Comparison of ENCODE assay signal across 1 cellular context in the genomic region with DNA sequence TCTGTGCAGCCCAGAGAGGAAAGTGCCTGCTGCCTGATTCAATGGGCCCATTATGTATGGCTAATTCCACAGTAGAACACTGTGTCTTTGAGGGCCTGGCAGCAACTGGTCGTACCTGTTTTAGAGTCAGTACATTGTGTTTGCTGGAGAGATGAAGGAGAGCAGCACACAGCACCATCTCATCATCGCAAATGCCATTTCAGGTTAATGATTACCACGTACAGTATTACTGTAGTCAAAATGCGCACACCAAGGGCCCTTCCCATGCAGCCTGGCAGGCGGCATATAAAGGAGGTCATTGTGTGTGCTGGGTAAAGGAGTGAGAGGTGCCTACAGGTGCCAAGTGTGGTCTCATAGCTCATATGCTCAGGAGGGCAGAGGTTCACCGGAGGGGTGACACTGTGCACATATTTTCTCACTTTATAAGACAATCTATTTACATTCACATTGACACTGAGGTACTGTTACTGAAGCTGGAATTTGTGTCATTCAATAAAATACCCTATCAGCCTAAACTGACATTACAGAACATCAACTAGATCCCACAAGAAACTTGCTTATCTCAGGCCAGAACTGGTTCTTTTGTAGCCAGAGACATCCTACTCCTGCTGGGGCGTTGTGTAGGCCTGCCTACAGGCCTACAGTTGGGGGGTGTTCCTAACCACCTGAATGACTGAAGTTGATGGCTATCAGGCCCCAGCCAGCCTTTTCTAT.
TF ChIP-seq lines count a peak whose summit lies in the region.

No MANE protein-coding gene starts in this region.

TF ChIP-seq in HepG2, 621 proteins besides CTCF, POLR2A, EP300 and RAD21 (continued from another document):
- TF ChIP-seq, protein P1, sequence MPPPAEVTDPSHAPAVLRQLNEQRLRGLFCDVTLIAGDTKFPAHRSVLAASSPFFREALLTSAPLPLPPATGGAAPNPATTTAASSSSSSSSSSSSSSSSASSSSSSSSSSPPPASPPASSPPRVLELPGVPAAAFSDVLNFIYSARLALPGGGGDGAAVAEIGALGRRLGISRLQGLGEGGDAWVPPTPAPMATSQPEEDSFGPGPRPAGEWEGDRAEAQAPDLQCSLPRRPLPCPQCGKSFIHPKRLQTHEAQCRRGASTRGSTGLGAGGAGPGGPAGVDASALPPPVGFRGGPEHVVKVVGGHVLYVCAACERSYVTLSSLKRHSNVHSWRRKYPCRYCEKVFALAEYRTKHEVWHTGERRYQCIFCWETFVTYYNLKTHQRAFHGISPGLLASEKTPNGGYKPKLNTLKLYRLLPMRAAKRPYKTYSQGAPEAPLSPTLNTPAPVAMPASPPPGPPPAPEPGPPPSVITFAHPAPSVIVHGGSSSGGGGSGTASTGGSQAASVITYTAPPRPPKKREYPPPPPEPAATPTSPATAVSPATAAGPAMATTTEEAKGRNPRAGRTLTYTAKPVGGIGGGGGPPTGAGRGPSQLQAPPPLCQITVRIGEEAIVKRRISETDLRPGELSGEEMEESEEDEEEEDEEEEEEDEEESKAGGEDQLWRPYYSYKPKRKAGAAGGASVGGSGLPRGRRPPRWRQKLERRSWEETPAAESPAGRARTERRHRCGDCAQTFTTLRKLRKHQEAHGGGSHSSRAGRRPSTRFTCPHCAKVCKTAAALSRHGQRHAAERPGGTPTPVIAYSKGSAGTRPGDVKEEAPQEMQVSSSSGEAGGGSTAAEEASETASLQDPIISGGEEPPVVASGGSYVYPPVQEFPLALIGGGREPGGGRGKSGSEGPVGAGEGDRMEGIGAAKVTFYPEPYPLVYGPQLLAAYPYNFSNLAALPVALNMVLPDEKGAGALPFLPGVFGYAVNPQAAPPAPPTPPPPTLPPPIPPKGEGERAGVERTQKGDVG (CRISPR knock-in tag; IDR thresholded peaks at IDR 0.05; ENCODE audit: borderline replicate concordance): peak; percentile 41; the same call in 1 of the 2 replicates
- TF ChIP-seq PHF5A (CRISPR knock-in tag; IDR thresholded peaks at IDR 0.05; ENCODE audit: low read depth, unreplicated experiment): peak; percentile 40
- peak; percentile 80 for TF ChIP-seq POLR2G (IDR thresholded peaks at IDR 0.05; ENCODE audit: low read depth, low read length)
- TF ChIP-seq, protein P2, sequence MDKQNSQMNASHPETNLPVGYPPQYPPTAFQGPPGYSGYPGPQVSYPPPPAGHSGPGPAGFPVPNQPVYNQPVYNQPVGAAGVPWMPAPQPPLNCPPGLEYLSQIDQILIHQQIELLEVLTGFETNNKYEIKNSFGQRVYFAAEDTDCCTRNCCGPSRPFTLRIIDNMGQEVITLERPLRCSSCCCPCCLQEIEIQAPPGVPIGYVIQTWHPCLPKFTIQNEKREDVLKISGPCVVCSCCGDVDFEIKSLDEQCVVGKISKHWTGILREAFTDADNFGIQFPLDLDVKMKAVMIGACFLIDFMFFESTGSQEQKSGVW (CRISPR knock-in tag; IDR thresholded peaks at IDR 0.05; ENCODE audit: borderline replicate concordance): no peak
- TF ChIP-seq, protein P3, sequence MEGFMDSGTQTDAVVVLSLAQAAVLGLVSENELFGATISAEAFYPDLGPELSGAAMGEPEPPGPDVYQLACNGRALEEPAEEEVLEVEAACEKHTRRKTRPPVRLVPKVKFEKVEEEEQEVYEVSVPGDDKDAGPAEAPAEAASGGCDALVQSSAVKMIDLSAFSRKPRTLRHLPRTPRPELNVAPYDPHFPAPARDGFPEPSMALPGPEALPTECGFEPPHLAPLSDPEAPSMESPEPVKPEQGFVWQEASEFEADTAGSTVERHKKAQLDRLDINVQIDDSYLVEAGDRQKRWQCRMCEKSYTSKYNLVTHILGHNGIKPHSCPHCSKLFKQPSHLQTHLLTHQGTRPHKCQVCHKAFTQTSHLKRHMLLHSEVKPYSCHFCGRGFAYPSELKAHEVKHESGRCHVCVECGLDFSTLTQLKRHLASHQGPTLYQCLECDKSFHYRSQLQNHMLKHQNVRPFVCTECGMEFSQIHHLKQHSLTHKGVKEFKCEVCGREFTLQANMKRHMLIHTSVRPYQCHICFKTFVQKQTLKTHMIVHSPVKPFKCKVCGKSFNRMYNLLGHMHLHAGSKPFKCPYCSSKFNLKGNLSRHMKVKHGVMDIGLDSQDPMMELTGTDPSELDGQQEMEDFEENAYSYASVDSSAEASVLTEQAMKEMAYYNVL (CRISPR knock-in tag; IDR thresholded peaks at IDR 0.05; ENCODE audit: borderline replicate concordance): 0 out of 2 replicates have a peak, but pooled peaks have one; percentile 32
- TF ChIP-seq, protein P4, sequence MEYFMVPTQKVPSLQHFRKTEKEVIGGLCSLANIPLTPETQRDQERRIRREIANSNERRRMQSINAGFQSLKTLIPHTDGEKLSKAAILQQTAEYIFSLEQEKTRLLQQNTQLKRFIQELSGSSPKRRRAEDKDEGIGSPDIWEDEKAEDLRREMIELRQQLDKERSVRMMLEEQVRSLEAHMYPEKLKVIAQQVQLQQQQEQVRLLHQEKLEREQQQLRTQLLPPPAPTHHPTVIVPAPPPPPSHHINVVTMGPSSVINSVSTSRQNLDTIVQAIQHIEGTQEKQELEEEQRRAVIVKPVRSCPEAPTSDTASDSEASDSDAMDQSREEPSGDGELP (IDR thresholded peaks at IDR 0.05; ENCODE audit: borderline replicate concordance, low read depth): no peak
- TF ChIP-seq, protein P5, sequence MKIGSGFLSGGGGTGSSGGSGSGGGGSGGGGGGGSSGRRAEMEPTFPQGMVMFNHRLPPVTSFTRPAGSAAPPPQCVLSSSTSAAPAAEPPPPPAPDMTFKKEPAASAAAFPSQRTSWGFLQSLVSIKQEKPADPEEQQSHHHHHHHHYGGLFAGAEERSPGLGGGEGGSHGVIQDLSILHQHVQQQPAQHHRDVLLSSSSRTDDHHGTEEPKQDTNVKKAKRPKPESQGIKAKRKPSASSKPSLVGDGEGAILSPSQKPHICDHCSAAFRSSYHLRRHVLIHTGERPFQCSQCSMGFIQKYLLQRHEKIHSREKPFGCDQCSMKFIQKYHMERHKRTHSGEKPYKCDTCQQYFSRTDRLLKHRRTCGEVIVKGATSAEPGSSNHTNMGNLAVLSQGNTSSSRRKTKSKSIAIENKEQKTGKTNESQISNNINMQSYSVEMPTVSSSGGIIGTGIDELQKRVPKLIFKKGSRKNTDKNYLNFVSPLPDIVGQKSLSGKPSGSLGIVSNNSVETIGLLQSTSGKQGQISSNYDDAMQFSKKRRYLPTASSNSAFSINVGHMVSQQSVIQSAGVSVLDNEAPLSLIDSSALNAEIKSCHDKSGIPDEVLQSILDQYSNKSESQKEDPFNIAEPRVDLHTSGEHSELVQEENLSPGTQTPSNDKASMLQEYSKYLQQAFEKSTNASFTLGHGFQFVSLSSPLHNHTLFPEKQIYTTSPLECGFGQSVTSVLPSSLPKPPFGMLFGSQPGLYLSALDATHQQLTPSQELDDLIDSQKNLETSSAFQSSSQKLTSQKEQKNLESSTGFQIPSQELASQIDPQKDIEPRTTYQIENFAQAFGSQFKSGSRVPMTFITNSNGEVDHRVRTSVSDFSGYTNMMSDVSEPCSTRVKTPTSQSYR (CRISPR knock-in tag; IDR thresholded peaks at IDR 0.05; ENCODE audit: borderline replicate concordance): 0 out of 2 replicates have a peak, but pooled peaks have one; percentile 5
- TF ChIP-seq EHMT2 (IDR thresholded peaks at IDR 0.05; ENCODE audit: borderline replicate concordance, low read depth, low read length): peak; percentile 65; the same call in 1 of the 2 replicates
- peak; percentile 75 for TF ChIP-seq PITX1 (CRISPR knock-in tag; IDR thresholded peaks at IDR 0.05)
- TF ChIP-seq ZNF879 (CRISPR knock-in tag; IDR thresholded peaks at IDR 0.05): 0 out of 2 replicates have a peak, but pooled peaks have one; percentile 31
- TF ChIP-seq ZNF317 (CRISPR knock-in tag; IDR thresholded peaks at IDR 0.05): 0 out of 2 replicates have a peak, but pooled peaks have one; percentile 43
- TF ChIP-seq, protein P6, sequence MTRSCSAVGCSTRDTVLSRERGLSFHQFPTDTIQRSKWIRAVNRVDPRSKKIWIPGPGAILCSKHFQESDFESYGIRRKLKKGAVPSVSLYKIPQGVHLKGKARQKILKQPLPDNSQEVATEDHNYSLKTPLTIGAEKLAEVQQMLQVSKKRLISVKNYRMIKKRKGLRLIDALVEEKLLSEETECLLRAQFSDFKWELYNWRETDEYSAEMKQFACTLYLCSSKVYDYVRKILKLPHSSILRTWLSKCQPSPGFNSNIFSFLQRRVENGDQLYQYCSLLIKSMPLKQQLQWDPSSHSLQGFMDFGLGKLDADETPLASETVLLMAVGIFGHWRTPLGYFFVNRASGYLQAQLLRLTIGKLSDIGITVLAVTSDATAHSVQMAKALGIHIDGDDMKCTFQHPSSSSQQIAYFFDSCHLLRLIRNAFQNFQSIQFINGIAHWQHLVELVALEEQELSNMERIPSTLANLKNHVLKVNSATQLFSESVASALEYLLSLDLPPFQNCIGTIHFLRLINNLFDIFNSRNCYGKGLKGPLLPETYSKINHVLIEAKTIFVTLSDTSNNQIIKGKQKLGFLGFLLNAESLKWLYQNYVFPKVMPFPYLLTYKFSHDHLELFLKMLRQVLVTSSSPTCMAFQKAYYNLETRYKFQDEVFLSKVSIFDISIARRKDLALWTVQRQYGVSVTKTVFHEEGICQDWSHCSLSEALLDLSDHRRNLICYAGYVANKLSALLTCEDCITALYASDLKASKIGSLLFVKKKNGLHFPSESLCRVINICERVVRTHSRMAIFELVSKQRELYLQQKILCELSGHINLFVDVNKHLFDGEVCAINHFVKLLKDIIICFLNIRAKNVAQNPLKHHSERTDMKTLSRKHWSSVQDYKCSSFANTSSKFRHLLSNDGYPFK (CRISPR knock-in tag; IDR thresholded peaks at IDR 0.05; ENCODE audit: borderline replicate concordance): peak; percentile 51; the same call in 1 of the 2 replicates
- peak; percentile 31; the same call in 1 of the 2 replicates for TF ChIP-seq SMAD3 (CRISPR knock-in tag; IDR thresholded peaks at IDR 0.05)
- TF ChIP-seq POLR2AphosphoS5 (IDR thresholded peaks at IDR 0.05; ENCODE audit: low read depth, low read length): peak; percentile 40; the same call in 1 of the 2 replicates
- TF ChIP-seq, protein P7, sequence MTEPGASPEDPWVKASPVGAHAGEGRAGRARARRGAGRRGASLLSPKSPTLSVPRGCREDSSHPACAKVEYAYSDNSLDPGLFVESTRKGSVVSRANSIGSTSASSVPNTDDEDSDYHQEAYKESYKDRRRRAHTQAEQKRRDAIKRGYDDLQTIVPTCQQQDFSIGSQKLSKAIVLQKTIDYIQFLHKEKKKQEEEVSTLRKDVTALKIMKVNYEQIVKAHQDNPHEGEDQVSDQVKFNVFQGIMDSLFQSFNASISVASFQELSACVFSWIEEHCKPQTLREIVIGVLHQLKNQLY (CRISPR knock-in tag; IDR thresholded peaks at IDR 0.05): 0 out of 2 replicates have a peak, but pooled peaks have one; percentile 9
- TF ChIP-seq TBX2 (CRISPR knock-in tag; IDR thresholded peaks at IDR 0.05; ENCODE audit: borderline replicate concordance): peak; percentile 98
- TF ChIP-seq IRX3 (CRISPR knock-in tag; IDR thresholded peaks at IDR 0.05; ENCODE audit: borderline replicate concordance, low read depth): no peak
- peak; percentile 78 for TF ChIP-seq XRCC5 (optimal IDR thresholded peaks at IDR 0.05; ENCODE audit: low read length)
- peak; percentile 79; the same call in 1 of the 2 replicates for TF ChIP-seq ZNF430 (CRISPR knock-in tag; IDR thresholded peaks at IDR 0.05)
- TF ChIP-seq MXD4 (CRISPR knock-in tag; IDR thresholded peaks at IDR 0.05): no peak
- TF ChIP-seq, protein P8, sequence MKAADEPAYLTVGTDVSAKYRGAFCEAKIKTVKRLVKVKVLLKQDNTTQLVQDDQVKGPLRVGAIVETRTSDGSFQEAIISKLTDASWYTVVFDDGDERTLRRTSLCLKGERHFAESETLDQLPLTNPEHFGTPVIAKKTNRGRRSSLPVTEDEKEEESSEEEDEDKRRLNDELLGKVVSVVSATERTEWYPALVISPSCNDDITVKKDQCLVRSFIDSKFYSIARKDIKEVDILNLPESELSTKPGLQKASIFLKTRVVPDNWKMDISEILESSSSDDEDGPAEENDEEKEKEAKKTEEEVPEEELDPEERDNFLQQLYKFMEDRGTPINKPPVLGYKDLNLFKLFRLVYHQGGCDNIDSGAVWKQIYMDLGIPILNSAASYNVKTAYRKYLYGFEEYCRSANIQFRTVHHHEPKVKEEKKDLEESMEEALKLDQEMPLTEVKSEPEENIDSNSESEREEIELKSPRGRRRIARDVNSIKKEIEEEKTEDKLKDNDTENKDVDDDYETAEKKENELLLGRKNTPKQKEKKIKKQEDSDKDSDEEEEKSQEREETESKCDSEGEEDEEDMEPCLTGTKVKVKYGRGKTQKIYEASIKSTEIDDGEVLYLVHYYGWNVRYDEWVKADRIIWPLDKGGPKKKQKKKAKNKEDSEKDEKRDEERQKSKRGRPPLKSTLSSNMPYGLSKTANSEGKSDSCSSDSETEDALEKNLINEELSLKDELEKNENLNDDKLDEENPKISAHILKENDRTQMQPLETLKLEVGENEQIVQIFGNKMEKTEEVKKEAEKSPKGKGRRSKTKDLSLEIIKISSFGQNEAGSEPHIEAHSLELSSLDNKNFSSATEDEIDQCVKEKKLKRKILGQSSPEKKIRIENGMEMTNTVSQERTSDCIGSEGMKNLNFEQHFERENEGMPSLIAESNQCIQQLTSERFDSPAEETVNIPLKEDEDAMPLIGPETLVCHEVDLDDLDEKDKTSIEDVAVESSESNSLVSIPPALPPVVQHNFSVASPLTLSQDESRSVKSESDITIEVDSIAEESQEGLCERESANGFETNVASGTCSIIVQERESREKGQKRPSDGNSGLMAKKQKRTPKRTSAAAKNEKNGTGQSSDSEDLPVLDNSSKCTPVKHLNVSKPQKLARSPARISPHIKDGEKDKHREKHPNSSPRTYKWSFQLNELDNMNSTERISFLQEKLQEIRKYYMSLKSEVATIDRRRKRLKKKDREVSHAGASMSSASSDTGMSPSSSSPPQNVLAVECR (CRISPR knock-in tag; IDR thresholded peaks at IDR 0.05; ENCODE audit: borderline replicate concordance): peak; percentile 21; the same call in 1 of the 2 replicates
- peak; percentile 59; the same call in 1 of the 2 replicates for TF ChIP-seq MIXL1 (CRISPR knock-in tag; IDR thresholded peaks at IDR 0.05)
- no peak for TF ChIP-seq ZNF776 (CRISPR knock-in tag; IDR thresholded peaks at IDR 0.05)
- TF ChIP-seq AGO1 (IDR thresholded peaks at IDR 0.05; ENCODE audit: low read depth, low read length, poor library complexity, severe bottlenecking): no peak
- TF ChIP-seq GATAD1 (CRISPR knock-in tag; IDR thresholded peaks at IDR 0.05): no peak; the same call in 1 of the 2 replicates
- no peak for TF ChIP-seq NCOA5 (CRISPR knock-in tag; IDR thresholded peaks at IDR 0.05)
- TF ChIP-seq HNRNPUL1 (IDR thresholded peaks at IDR 0.05; ENCODE audit: low read depth, low read length): peak; percentile 71; the same call in 1 of the 2 replicates
- TF ChIP-seq, protein P9, sequence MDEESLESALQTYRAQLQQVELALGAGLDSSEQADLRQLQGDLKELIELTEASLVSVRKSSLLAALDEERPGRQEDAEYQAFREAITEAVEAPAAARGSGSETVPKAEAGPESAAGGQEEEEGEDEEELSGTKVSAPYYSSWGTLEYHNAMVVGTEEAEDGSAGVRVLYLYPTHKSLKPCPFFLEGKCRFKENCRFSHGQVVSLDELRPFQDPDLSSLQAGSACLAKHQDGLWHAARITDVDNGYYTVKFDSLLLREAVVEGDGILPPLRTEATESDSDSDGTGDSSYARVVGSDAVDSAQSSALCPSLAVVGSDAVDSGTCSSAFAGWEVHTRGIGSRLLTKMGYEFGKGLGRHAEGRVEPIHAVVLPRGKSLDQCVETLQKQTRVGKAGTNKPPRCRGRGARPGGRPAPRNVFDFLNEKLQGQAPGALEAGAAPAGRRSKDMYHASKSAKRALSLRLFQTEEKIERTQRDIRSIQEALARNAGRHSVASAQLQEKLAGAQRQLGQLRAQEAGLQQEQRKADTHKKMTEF (CRISPR knock-in tag; IDR thresholded peaks at IDR 0.05): peak; percentile 70
- peak; percentile 81 for TF ChIP-seq ISL2 (CRISPR knock-in tag; IDR thresholded peaks at IDR 0.05)
- TF ChIP-seq CEBPG (CRISPR knock-in tag; IDR thresholded peaks at IDR 0.05): peak; percentile 55
- TF ChIP-seq ZNF205 (CRISPR knock-in tag; IDR thresholded peaks at IDR 0.05): 0 out of 2 replicates have a peak, but pooled peaks have one; percentile 22
- no peak for TF ChIP-seq MTA3 (CRISPR knock-in tag; IDR thresholded peaks at IDR 0.05)
